ENCODE assay signal across 8 cellular contexts in the genomic region with DNA sequence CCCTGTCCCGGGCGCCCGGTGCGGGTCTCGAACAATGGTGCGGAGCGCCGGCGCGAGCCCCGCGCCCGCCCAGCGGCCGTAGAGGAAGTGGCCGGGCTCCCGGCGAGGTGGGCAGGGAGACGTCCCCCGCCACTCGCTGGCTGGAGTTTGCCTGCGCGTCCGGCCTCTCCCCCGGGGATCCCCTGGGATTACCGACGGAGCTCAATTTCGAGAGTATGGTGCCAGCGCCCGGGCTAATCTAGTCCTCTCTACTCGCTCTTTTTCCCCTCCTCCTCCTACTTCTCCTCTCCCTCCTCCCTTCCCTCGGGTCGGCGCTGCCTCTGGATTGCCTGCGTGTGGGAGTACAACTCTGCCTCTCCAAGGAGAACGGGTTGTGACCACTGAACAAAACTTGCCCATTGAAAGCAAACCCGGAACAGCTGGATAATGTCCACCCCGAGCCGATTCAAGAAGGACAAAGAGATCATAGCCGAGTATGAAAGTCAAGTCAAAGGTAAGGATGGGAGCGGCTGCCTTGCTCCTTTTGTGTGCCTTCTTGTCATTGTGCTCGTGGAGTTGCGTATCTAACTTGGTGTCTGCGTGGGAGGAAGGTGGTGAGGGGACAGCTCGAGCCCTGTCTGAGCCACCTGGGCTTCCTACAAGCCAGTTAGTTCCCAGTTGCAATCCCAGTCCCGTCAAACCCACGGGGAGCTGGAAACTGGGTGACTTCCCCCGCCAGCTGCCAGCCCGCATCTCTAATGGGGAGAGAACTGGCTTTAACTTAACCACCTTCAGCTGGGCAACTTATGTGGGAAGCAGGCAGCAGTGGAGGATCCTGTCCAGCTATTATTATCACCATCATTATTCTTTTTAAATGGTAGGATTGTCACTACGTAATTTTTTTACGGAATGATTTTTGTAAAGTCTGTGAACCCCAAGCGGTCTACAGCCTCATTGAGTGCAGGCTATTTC. TPM values are rescaled to one million over a fixed set of nuclear protein-coding genes. Genes with fewer than 3 reads are reported as not detected.
DNase-seq lines count a peak whose midpoint lies in the region; ATAC-seq and TF ChIP-seq lines count a peak whose summit lies in the region.

TSS of gene SRGAP1 (plus strand) at position 310 of the 951 bp plus-strand sequence. CDS start at position 427, 117 bp downstream.

- H3K27ac Mint-ChIP-seq in T-helper 2 cell treated with Interferon-gamma antibody and Interleukin-4, amounts not matched to agents 5 μg/mL and 100 μg/mL, for 36 hours: no peak within 1 kb of the TSS

- TF ChIP-seq CTCF in Loucy (conservative IDR thresholded peaks at IDR 0.05; ENCODE audit: low read length) (no peak), thoracic aorta (IDR thresholded peaks at IDR 0.05) (no peak)

- H3K9me3 Mint-ChIP-seq in T-helper 2 cell treated with Interferon-gamma antibody and Interleukin-4, amounts not matched to agents 5 μg/mL and 100 μg/mL, for 36 hours: no peaks in the 10 kb centered on the region

- H3K27ac ChIP-seq in esophagus (ENCODE audit: low read depth in 2 of 2, low read length in 1 of 2): peak within 1 kb of the TSS; percentile 84 to 93
- H3K27ac ChIP-seq in mesodermal cell (ENCODE audit: low read depth, low read length, severe bottlenecking): peak within 1 kb of the TSS; percentile 73
- H3K27ac ChIP-seq in thoracic aorta: peak within 1 kb of the TSS; percentile 91 to 94

- H3K9me2 ChIP-seq in Loucy (replicated peaks; ENCODE audit: low read depth, low read length): no peaks in the 10 kb centered on the region

- H3K4me1 ChIP-seq in Loucy (ENCODE audit: insufficient read depth, low read length, poor library complexity, severe bottlenecking) (peaks cover 9% of the 10 kb centered on the region), esophagus (ENCODE audit: control insufficient read depth in 2 of 2, insufficient read depth in 2 of 2, low read length in 1 of 2) (peaks cover 0 to 4% of the 10 kb centered on the region in 2 donors), mesodermal cell (ENCODE audit: control insufficient read depth, insufficient read depth, low read length, poor library complexity, severe bottlenecking) (peaks cover 3% of the 10 kb centered on the region), thoracic aorta (ENCODE audit: control insufficient read depth in 1 of 2, low read depth in 2 of 2) (peaks cover 10 to 25% of the 10 kb centered on the region in 2 donors)

- WGBS in esophagus, 2 donors: 3 to 4% methylated on average over 47 to 52 of the region's 52 CpGs
- WGBS in mesodermal cell (ENCODE audit: insufficient coverage in 2 of 2), 2 experiments: 0 to 1% methylated on average over 37 to 38 of the region's 52 CpGs

- ATAC-seq in GM21619 (IDR thresholded peaks at IDR 0.05; ENCODE audit: unreplicated experiment): peak; percentile 34
- ATAC-seq in thoracic aorta (ENCODE audit: insufficient number of reproducible peaks, low FRiP score, low read depth): peak; percentile 34

- H3K4me1 Mint-ChIP-seq in T-helper 2 cell treated with Interferon-gamma antibody and Interleukin-4, amounts not matched to agents 5 μg/mL and 100 μg/mL, for 36 hours (ENCODE audit: low read depth): peaks cover 10% of the 10 kb centered on the region

- H3K9me3 ChIP-seq in Loucy (ENCODE audit: insufficient read depth, low read depth, low read length) (no peaks in the 10 kb centered on the region), esophagus (ENCODE audit: control insufficient read depth in 2 of 2, insufficient read depth in 1 of 2, low read depth in 1 of 2, low read length in 1 of 2) (no peaks in the 10 kb centered on the region), mesodermal cell (ENCODE audit: control insufficient read depth, low read length) (no peaks in the 10 kb centered on the region), thoracic aorta (no peaks in the 10 kb centered on the region)

- H3K79me2 ChIP-seq in Loucy (ENCODE audit: insufficient read depth, low read length): no peaks in the 10 kb centered on the region

- H3K9ac ChIP-seq in Loucy (ENCODE audit: low read depth, low read length, poor library complexity, severe bottlenecking): peak within 1 kb of the TSS; percentile 67

- DNase-seq in DMS53 treated with DMSO at 0.1 percent for 48 hours (lab: John Stamatoyannopoulos, UW; ENCODE audit: unreplicated experiment) (peak; percentile 45), thoracic aorta (ENCODE audit: low spot score) (peak; percentile 29), RPMI8226 (no peak)
- DNase-seq in T-helper 2 cell treated with Interferon-gamma antibody and Interleukin-4, amounts not matched to agents 5 μg/mL and 100 μg/mL, for 36 hours (ENCODE audit: low spot score): no peak

- peaks cover 42% of the 10 kb centered on the region for H3K27me3 Mint-ChIP-seq in T-helper 2 cell treated with Interferon-gamma antibody and Interleukin-4, amounts not matched to agents 5 μg/mL and 100 μg/mL, for 36 hours (ENCODE audit: low read depth)

- H3K27me3 ChIP-seq in Loucy (ENCODE audit: insufficient read depth, low read length, poor library complexity, severe bottlenecking) (peaks cover 8% of the 10 kb centered on the region), esophagus (ENCODE audit: control insufficient read depth in 1 of 2, insufficient read depth in 2 of 2, low read length in 2 of 2) (no peaks in the 10 kb centered on the region), thoracic aorta (replicated peaks; ENCODE audit: insufficient read depth) (no peaks in the 10 kb centered on the region)

- peak within 1 kb of the TSS; percentile 93 for H3K4me2 ChIP-seq in Loucy (ENCODE audit: low read depth, low read length, poor library complexity, severe bottlenecking)

- H3K4me3 ChIP-seq in Loucy (ENCODE audit: low read length, poor library complexity, severe bottlenecking): peak within 1 kb of the TSS; percentile 77
- peak within 1 kb of the TSS; percentile 73 to 96 for H3K4me3 ChIP-seq in esophagus (ENCODE audit: low read depth in 1 of 2, low read length in 2 of 2)
- peak within 1 kb of the TSS; percentile 89 for H3K4me3 ChIP-seq in mesodermal cell (ENCODE audit: extremely low read depth, insufficient read depth, low read length, poor library complexity, severe bottlenecking)
- peak within 1 kb of the TSS; percentile 95 for H3K4me3 ChIP-seq in thoracic aorta

- H3K36me3 Mint-ChIP-seq in T-helper 2 cell treated with Interferon-gamma antibody and Interleukin-4, amounts not matched to agents 5 μg/mL and 100 μg/mL, for 36 hours (ENCODE audit: low read depth): peaks cover 2% of the 10 kb centered on the region

- H4K20me1 ChIP-seq in Loucy (ENCODE audit: insufficient read depth, low read length, poor library complexity, severe bottlenecking): no peaks in the 10 kb centered on the region

- H2AFZ ChIP-seq in Loucy (ENCODE audit: low read length): peak within 1 kb of the TSS; percentile 98

- H3K4me3 Mint-ChIP-seq in T-helper 2 cell treated with Interferon-gamma antibody and Interleukin-4, amounts not matched to agents 5 μg/mL and 100 μg/mL, for 36 hours: peak within 1 kb of the TSS; percentile 92

- H3K36me3 ChIP-seq in Loucy (ENCODE audit: insufficient read depth, low read length) (no peaks in the 10 kb centered on the region), esophagus (ENCODE audit: control insufficient read depth in 2 of 2, insufficient read depth in 2 of 2, low read length in 1 of 2) (no peaks in the 10 kb centered on the region), mesodermal cell (ENCODE audit: control insufficient read depth, insufficient read depth, low read length) (peaks cover 3% of the 10 kb centered on the region), thoracic aorta (no peaks in the 10 kb centered on the region)

- H3F3A ChIP-seq in Loucy (ENCODE audit: low read depth): no peaks in the 10 kb centered on the region

RNA-seq across cellular contexts. Expression of gene SRGAP1, which starts in this region (rescaled TPM):
- polyA plus RNA-seq in esophagus: 1 to 10 TPM; 1.4 to 3.2 TPM
- 5.7 TPM for polyA plus RNA-seq in mesodermal cell (2013, experiment 1 of 2)
- polyA plus RNA-seq in mesodermal cell (2013, experiment 2 of 2): 4.6 TPM
- 10 to 100 TPM in 1 of 2 donors, 1 to 10 TPM in 1; 7.9 to 24.1 TPM for total RNA-seq in thoracic aorta

Comparison
In these comparisons a context has a peak if more than half of its experiments do, and no peak if none do; other contexts are left out.
1. DNase-seq: peak in DMS53 treated with DMSO at 0.1 percent for 48 hours (single experiment) and thoracic aorta (single experiment); none in T-helper 2 cell treated with Interferon-gamma antibody and Interleukin-4, amounts not matched to agents 5 μg/mL and 100 μg/mL, for 36 hours (single experiment) and RPMI8226 (single experiment).
2. Peak in every context shown above with its lines, with median percentiles within 50 percentile points of each other: H3K4me3 ChIP-seq and H3K27ac ChIP-seq.